19 cellular contexts compared by ENCODE assay signal in the genomic region with DNA sequence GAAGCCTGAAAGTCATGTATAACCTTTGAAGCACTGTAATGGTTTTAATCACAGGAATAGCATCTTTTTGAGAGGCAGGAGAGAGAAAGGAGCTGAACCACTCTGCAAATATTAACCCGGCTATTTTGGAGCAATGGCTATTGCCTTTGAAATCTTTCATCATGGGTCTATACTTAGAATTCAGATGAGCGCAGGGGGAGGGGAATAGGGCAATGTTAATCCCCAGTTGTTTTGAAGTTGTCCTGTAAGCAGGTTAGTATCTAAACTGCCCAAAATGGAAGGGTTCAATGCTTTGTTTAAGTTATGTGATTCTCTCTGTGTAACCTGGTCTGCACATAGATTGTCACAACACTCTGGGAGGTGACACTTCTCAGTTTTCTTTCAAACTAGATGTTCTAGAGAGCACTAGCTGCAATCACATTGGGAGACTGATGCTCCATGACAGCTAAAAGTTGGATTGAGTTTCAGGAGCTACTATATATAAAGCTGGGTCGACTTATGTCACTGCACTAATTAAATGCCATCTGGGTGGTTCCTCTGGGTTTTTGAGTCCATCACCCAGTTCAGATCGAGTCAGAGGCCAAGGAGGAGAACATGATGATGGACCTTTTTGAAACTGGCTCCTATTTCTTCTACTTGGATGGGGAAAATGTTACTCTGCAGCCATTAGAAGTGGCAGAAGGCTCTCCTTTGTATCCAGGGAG. TPM values are rescaled to one million over a fixed set of nuclear protein-coding genes. Genes with fewer than 3 reads are reported as not detected.
DNase-seq lines count a peak whose midpoint lies in the region; ATAC-seq and TF ChIP-seq lines count a peak whose summit lies in the region.
"Had no signal": no experiment of that assay in that cellular context is flagged by ENCODE, and none has a peak within 500 bp of the region (broad histone marks: within the 10 kb centered on the region; RNA-seq: fewer than 3 reads in every experiment).

Gene MYF6, plus strand, starts transcription at position 509 of the 704 bp plus-strand sequence. Its CDS starts 86 bp downstream, at position 595.

- H3K36me3 Mint-ChIP-seq in dendritic cell treated with granulocyte-macrophage colony-stimulating factor and Interleukin-4, amounts not matched to agents 40 ng/mL and 50 ng/mL, for 4 days (ENCODE audit: low read depth), result no peaks in the 10 kb centered on the region
- H3K36me3 Mint-ChIP-seq: activated naive CD4-positive, alpha-beta T cell treated with anti-CD3 and anti-CD28 coated beads, Interleukin-2, amount 10 ng/mL, durations not matched to agents 7 days and 5 days; stimulated activated memory B cell treated with anti-CD40 and anti-IgM and Interleukin-4, amounts not matched to agents 10 μg/mL and 1 μg/mL and 100 μg/mL, for 72 hours had no signal

- no peak within 1 kb of the TSS for H3K27ac Mint-ChIP-seq in dendritic cell treated with granulocyte-macrophage colony-stimulating factor and Interleukin-4, amounts not matched to agents 40 ng/mL and 50 ng/mL, for 4 days
- H3K27ac Mint-ChIP-seq: activated naive CD4-positive, alpha-beta T cell treated with anti-CD3 and anti-CD28 coated beads, Interleukin-2, amount 10 ng/mL, durations not matched to agents 7 days and 5 days; stimulated activated memory B cell treated with anti-CD40 and anti-IgM and Interleukin-4, amounts not matched to agents 10 μg/mL and 1 μg/mL and 100 μg/mL, for 72 hours had no signal

- H2AK5ac ChIP-seq in mesendoderm (ENCODE audit: low read length), result no peak within 1 kb of the TSS

- H3K4me3 Mint-ChIP-seq in dendritic cell treated with granulocyte-macrophage colony-stimulating factor and Interleukin-4, amounts not matched to agents 40 ng/mL and 50 ng/mL, for 4 days, result peak within 1 kb of the TSS; percentile 53
- H3K4me3 Mint-ChIP-seq: activated naive CD4-positive, alpha-beta T cell treated with anti-CD3 and anti-CD28 coated beads, Interleukin-2, amount 10 ng/mL, durations not matched to agents 7 days and 5 days; stimulated activated memory B cell treated with anti-CD40 and anti-IgM and Interleukin-4, amounts not matched to agents 10 μg/mL and 1 μg/mL and 100 μg/mL, for 72 hours had no signal

- no peak within 1 kb of the TSS for H3K27ac ChIP-seq in HL-60 (replicated peaks)
- H3K27ac ChIP-seq in mesendoderm (ENCODE audit: low read depth, low read length), result no peak within 1 kb of the TSS
- H3K27ac ChIP-seq: right atrium auricular region had no signal

- intact Hi-C loops in dendritic cell treated with granulocyte-macrophage colony-stimulating factor and Interleukin-4, amounts not matched to agents 40 ng/mL and 50 ng/mL, for 4 days (cut with micrococcal nuclease), result no loop called here

- no peak within 1 kb of the TSS for H4K8ac ChIP-seq in mesendoderm (ENCODE audit: low read depth, low read length)

- DNase-seq in HL-60 (ENCODE audit: low read depth in 1 of 2, low spot score in 1 of 2), result no peak
- no peak for DNase-seq in mesendoderm
- DNase-seq in GF-D8 (lab: John Stamatoyannopoulos, UW), result no peak
- no peak for DNase-seq in NCI-H526 (lab: John Stamatoyannopoulos, UW)
- DNase-seq: activated CD4-positive, CD25-positive, alpha-beta regulatory T cell; activated CD8-positive, alpha-beta memory T cell treated with anti-CD3 and anti-CD28 coated beads, Interleukin-2, amount 50 U/mL, for 4 hours; activated naive CD4-positive, alpha-beta T cell treated with anti-CD3 and anti-CD28 coated beads, Interleukin-2, amount 10 ng/mL, durations not matched to agents 7 days and 5 days; C1 segment of cervical spinal cord; Karpas-422; NCI-H524; stimulated activated CD4-positive, alpha-beta T cell treated with anti-CD3 and anti-CD28 coated beads, Interleukin-4, amount 100 ng/mL, for 4 hours had no signal

- H3K18ac ChIP-seq in mesendoderm (ENCODE audit: low read length), result no peak within 1 kb of the TSS

- H3K4me3 ChIP-seq in HL-60 (replicated peaks; ENCODE audit: insufficient read depth, low read length), result peak within 1 kb of the TSS; percentile 11
- no peak within 1 kb of the TSS for H3K4me3 ChIP-seq in mesendoderm (ENCODE audit: low read length)
- H3K4me3 ChIP-seq in skeletal muscle satellite cell (ENCODE audit: low read length), result peak within 1 kb of the TSS; percentile 72
- H3K4me3 ChIP-seq: mucosa of descending colon had no signal

- no peak within 1 kb of the TSS for H2BK120ac ChIP-seq in mesendoderm (ENCODE audit: low read depth, low read length)

- no CpG with 5 or more reads among the region's 4 CpGs for WGBS in mesendoderm (ENCODE audit: extremely low coverage, insufficient coverage, low lambda C conversion rate)

- no peak within 1 kb of the TSS for H3K4ac ChIP-seq in mesendoderm (ENCODE audit: low read depth, low read length)

- H3K9ac ChIP-seq in mesendoderm (ENCODE audit: low read length) (no peak within 1 kb of the TSS), skeletal muscle satellite cell (ENCODE audit: low read depth, low read length) (peak within 1 kb of the TSS; percentile 95)

- no peak within 1 kb of the TSS for H3K56ac ChIP-seq in mesendoderm (ENCODE audit: low read length)

- TF ChIP-seq CTCF in HL-60 (IDR thresholded peaks at IDR 0.05; ENCODE audit: insufficient read depth, low read length), result no peak

- H3K79me1 ChIP-seq in mesendoderm (ENCODE audit: low read length), result no peaks in the 10 kb centered on the region

- H3K4me1 Mint-ChIP-seq in dendritic cell treated with granulocyte-macrophage colony-stimulating factor and Interleukin-4, amounts not matched to agents 40 ng/mL and 50 ng/mL, for 4 days (ENCODE audit: low read depth), result peaks cover 10% of the 10 kb centered on the region
- H3K4me1 Mint-ChIP-seq: activated naive CD4-positive, alpha-beta T cell treated with anti-CD3 and anti-CD28 coated beads, Interleukin-2, amount 10 ng/mL, durations not matched to agents 7 days and 5 days had no signal

- H2BK15ac ChIP-seq in mesendoderm (replicated peaks; ENCODE audit: low read depth), result no peak within 1 kb of the TSS

- H3K9me3 Mint-ChIP-seq in dendritic cell treated with granulocyte-macrophage colony-stimulating factor and Interleukin-4, amounts not matched to agents 40 ng/mL and 50 ng/mL, for 4 days, result no peaks in the 10 kb centered on the region
- H3K9me3 Mint-ChIP-seq: activated naive CD4-positive, alpha-beta T cell treated with anti-CD3 and anti-CD28 coated beads, Interleukin-2, amount 10 ng/mL, durations not matched to agents 7 days and 5 days; stimulated activated memory B cell treated with anti-CD40 and anti-IgM and Interleukin-4, amounts not matched to agents 10 μg/mL and 1 μg/mL and 100 μg/mL, for 72 hours had no signal

- H3K23ac ChIP-seq in mesendoderm (ENCODE audit: low read length), result no peak within 1 kb of the TSS

- H3K27me3 Mint-ChIP-seq in dendritic cell treated with granulocyte-macrophage colony-stimulating factor and Interleukin-4, amounts not matched to agents 40 ng/mL and 50 ng/mL, for 4 days, result peaks cover 49% of the 10 kb centered on the region

- H3K4me1 ChIP-seq in mesendoderm (ENCODE audit: control insufficient read depth, low read depth, low read length), result no peaks in the 10 kb centered on the region
- peaks cover 80% of the 10 kb centered on the region for H3K4me1 ChIP-seq in skeletal muscle satellite cell (ENCODE audit: control insufficient read depth, insufficient read depth, low read length)

- H3K27me3 ChIP-seq in HL-60 (ENCODE audit: insufficient read depth, poor library complexity, severe bottlenecking), result peaks cover 40% of the 10 kb centered on the region
- peaks cover 18% of the 10 kb centered on the region for H3K27me3 ChIP-seq in mesendoderm (ENCODE audit: insufficient read depth, low read length, poor library complexity)
- no peaks in the 10 kb centered on the region for H3K27me3 ChIP-seq in skeletal muscle satellite cell (ENCODE audit: control insufficient read depth, insufficient read depth, low read length)

- no peak within 1 kb of the TSS for H4K5ac ChIP-seq in mesendoderm (ENCODE audit: low read length)

- peak within 1 kb of the TSS; percentile 37 for H3K4me2 ChIP-seq in mesendoderm (ENCODE audit: low read length)
- peak within 1 kb of the TSS; percentile 79 for H3K4me2 ChIP-seq in skeletal muscle satellite cell (ENCODE audit: low read length)

- no peaks in the 10 kb centered on the region for H3K79me2 ChIP-seq in mesendoderm (ENCODE audit: control insufficient read depth, insufficient read depth, low read length)

- ATAC-seq in HG03469 (IDR thresholded peaks at IDR 0.05; ENCODE audit: unreplicated experiment), result no peak
- ATAC-seq: mucosa of descending colon; Panc1; stimulated activated memory B cell treated with anti-CD40 and anti-IgM and Interleukin-4, amounts not matched to agents 10 μg/mL and 1 μg/mL and 100 μg/mL, for 72 hours had no signal

- no peaks in the 10 kb centered on the region for H3K36me3 ChIP-seq in mesendoderm (ENCODE audit: control insufficient read depth, insufficient read depth, low read length)
- H3K36me3 ChIP-seq in skeletal muscle satellite cell (ENCODE audit: insufficient read depth, low read length), result no peaks in the 10 kb centered on the region
- H3K36me3 ChIP-seq: right atrium auricular region had no signal

- no peak within 1 kb of the TSS for H2BK5ac ChIP-seq in mesendoderm (ENCODE audit: low read length)

- no peaks in the 10 kb centered on the region for H3K9me3 ChIP-seq in skeletal muscle satellite cell (replicated peaks; ENCODE audit: low read length)
- H3K9me3 ChIP-seq: mucosa of descending colon, right atrium auricular region had no signal

RNA-seq across cellular contexts. Expression of gene MYF6, which starts in this region (rescaled TPM):
- 0.08 TPM for polyA plus RNA-seq in mesendoderm (2013, experiment 1 of 2)
- polyA plus RNA-seq in mesendoderm (2013, experiment 2 of 2), result 0.07 TPM
- total RNA-seq in skeletal muscle satellite cell (2012; rRNA removed), result under 0.01 and 2.0 TPM in 2 replicates
- total RNA-seq: mucosa of descending colon had no signal
- polyA plus RNA-seq: esophagus had no signal
